8 cellular contexts compared by ENCODE assay signal in genomic region chr15:77966540-77967290, GRCh38.
A peak's percentile ranks its signal among the peaks of the same experiment; 100 is the strongest.
DNase-seq lines count a peak whose midpoint lies in the region; ATAC-seq and TF ChIP-seq lines count a peak whose summit lies in the region.

No MANE protein-coding gene starts in this region.

- H3K27ac Mint-ChIP-seq in memory B cell, result no peak overlapping the region

- no peak overlapping the region for H3K4me3 ChIP-seq in MG63
- H3K4me3 ChIP-seq in stomach, result no peak overlapping the region

- H3K4me3 Mint-ChIP-seq in memory B cell, result no peak overlapping the region

- no peaks in the 10 kb centered on the region for H3K9me3 ChIP-seq in MG63
- H3K9me3 ChIP-seq in stomach, result no peaks in the 10 kb centered on the region

- no peaks in the 10 kb centered on the region for H3K4me1 ChIP-seq in stomach

- TF ChIP-seq EP300 in stomach (IDR thresholded peaks at IDR 0.05), result no peak

- TF ChIP-seq CTCF in stomach (IDR thresholded peaks at IDR 0.05), result peak in 4 of 7 experiments; percentile 62 to 79 (median 71)

- ATAC-seq in memory B cell (ENCODE audit: low read depth) (peak; percentile 74), HG03108 (IDR thresholded peaks at IDR 0.05; ENCODE audit: unreplicated experiment) (no peak)

- no peak for TF ChIP-seq POLR2A in stomach (IDR thresholded peaks at IDR 0.05)

- H3K36me3 ChIP-seq in MG63, result no peaks in the 10 kb centered on the region
- H3K36me3 ChIP-seq in stomach, result no peaks in the 10 kb centered on the region

- H3K4me1 Mint-ChIP-seq in memory B cell, result peaks cover 2% of the 10 kb centered on the region

- H3K27me3 ChIP-seq in MG63, result no peaks in the 10 kb centered on the region
- H3K27me3 ChIP-seq in stomach, result no peaks in the 10 kb centered on the region

- no peak overlapping the region for H3K27ac ChIP-seq in stomach

- intact Hi-C loops in stomach (cut with DNase I; ENCODE audit: low total_unique reads), result loop anchor here (5.0 kb wide), 1 partner anchor 141 kb away; no protein-coding TSS in a partner anchor

- H3K36me3 Mint-ChIP-seq in memory B cell, result peaks cover 3% of the 10 kb centered on the region

- DNase-seq in NCI-H1105 treated with DMSO at 0.1 percent for 48 hours (lab: John Stamatoyannopoulos, UW) (peak; percentile 26), NCI-H1105 (lab: John Stamatoyannopoulos, UW) (no peak), MG63 (peak; percentile 48), ecto neural progenitor cell (ENCODE audit: low spot score) (peak; percentile 61), memory B cell (ENCODE audit: low spot score in 2 of 2) (peak in 1 of 2 donors; percentile 41), stomach (no peak)
- peak; percentile 54 for DNase-seq in activated CD4-positive, alpha-beta T cell treated with anti-CD3 and anti-CD28 coated beads for 48 hours

- WGBS in stomach, 5 donors, result 4 to 12% (median 5%) methylated on average over 4 of the region's 4 CpGs

- peaks cover 3% of the 10 kb centered on the region for H3K27me3 Mint-ChIP-seq in memory B cell

- peaks cover 2% of the 10 kb centered on the region for H3K9me3 Mint-ChIP-seq in memory B cell

Comparison
In these comparisons a context has a peak if more than half of its experiments do, and no peak if none do; other contexts are left out.
1. DNase-seq: peak in NCI-H1105 treated with DMSO at 0.1 percent for 48 hours (single experiment), MG63 (single experiment), activated CD4-positive, alpha-beta T cell treated with anti-CD3 and anti-CD28 coated beads for 48 hours (single experiment) and ecto neural progenitor cell (single experiment); none in NCI-H1105 (single experiment) and stomach (single experiment).